Comparison of ENCODE assay signal across 6 cellular contexts in genomic region chr9:33386641-33386996, GRCh38. TPM values are rescaled to one million over a fixed set of nuclear protein-coding genes. Genes with fewer than 3 reads are reported as not detected.
"Had no signal": no experiment of that assay in that cellular context is flagged by ENCODE, and none has a peak within 500 bp of the region (broad histone marks: within the 10 kb centered on the region; RNA-seq: fewer than 3 reads in every experiment).

No MANE protein-coding gene starts in this region.

RNA-seq across cellular contexts. Expression of gene AQP7, which starts 15.7 kb away (rescaled TPM):
- total RNA-seq: GM23248, H4, H7, HFFc6, HT1080 had no signal
- polyA plus RNA-seq: GM23248, IgD-negative memory B cell had no signal
